In genomic region chr12:30820406-30820946, GRCh38 we compare ENCODE assay signal across 1 cellular context.
TF ChIP-seq lines count a peak whose summit lies in the region.

No MANE protein-coding gene starts in this region.

TF ChIP-seq in GM23338, 12 proteins besides CTCF, POLR2A, EP300 and RAD21 (continued from another document):
- TF ChIP-seq ZNF462 (CRISPR knock-in tag; IDR thresholded peaks at IDR 0.05) = no peak
- TF ChIP-seq NANOG (IDR thresholded peaks at IDR 0.05; ENCODE audit: borderline replicate concordance) = no peak
- TF ChIP-seq STAT1 (IDR thresholded peaks at IDR 0.05; ENCODE audit: unreplicated experiment) = no peak
